ENCODE assay signal across 9 cellular contexts in the genomic region with DNA sequence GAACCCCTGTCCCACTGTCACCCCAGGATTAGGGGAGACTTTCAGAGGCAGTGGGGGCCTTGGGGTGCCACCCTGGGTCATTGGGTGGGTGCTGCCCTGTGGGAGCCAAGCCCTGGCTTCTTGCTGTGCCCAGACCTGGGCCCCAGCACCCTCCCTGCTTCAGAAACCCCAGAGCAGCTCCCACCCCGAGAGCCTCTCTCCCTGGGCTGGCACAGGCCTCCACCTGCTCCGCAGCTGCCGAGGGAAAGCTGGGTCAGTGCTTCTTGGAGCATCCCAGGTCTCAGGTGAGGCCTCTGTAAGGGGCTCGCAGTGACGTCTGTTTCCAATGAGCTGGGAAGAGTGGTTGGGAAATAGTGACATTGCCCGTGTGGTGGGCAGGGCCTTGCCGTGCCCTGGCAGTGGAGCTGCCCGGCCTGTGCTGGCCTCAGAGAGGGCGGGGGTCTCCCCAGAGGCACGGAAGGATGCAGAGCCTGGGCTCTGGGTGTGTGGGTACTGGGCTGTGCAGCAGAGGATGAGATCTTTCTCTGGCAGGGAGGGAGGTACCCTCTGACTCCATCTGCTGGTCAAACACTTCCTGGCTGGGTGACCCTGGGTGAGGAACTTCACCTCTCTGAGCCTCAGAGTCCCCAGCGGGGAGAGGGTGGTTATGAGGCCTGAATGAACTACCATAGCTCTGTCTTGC. TPM values are rescaled to one million over a fixed set of nuclear protein-coding genes. Genes with fewer than 3 reads are reported as not detected.
DNase-seq lines count a peak whose midpoint lies in the region; ATAC-seq and TF ChIP-seq lines count a peak whose summit lies in the region.
"Had no signal": no experiment of that assay in that cellular context is flagged by ENCODE, and none has a peak within 500 bp of the region (broad histone marks: within the 10 kb centered on the region; RNA-seq: fewer than 3 reads in every experiment).

No MANE protein-coding gene starts in this region.

- peak overlapping the region; percentile 50 for H3K27ac Mint-ChIP-seq in activated T-cell treated with anti-CD3 and anti-CD28 coated beads, Interleukin-2, amount 50 U/mL, for 24 hours
- no peak overlapping the region for H3K27ac Mint-ChIP-seq in activated T-cell treated with anti-CD3 and anti-CD28 coated beads, Interleukin-2, amount 50 U/mL, for 72 hours
- H3K27ac Mint-ChIP-seq: nephron had no signal

- peaks cover 48% of the 10 kb centered on the region for H3K36me3 Mint-ChIP-seq in activated T-cell treated with anti-CD3 and anti-CD28 coated beads, Interleukin-2, amount 50 U/mL, for 24 hours (ENCODE audit: low read depth)
- no peaks in the 10 kb centered on the region for H3K36me3 Mint-ChIP-seq in activated T-cell treated with anti-CD3 and anti-CD28 coated beads, Interleukin-2, amount 50 U/mL, for 72 hours (ENCODE audit: insufficient read depth in 2 of 2)

- DNase-seq in activated T-cell treated with anti-CD3 and anti-CD28 coated beads, Interleukin-2, amount 50 U/mL, for 24 hours = no peak
- DNase-seq in activated T-cell treated with anti-CD3 and anti-CD28 coated beads, Interleukin-2, amount 50 U/mL, for 72 hours = no peak
- DNase-seq in SHP77 (lab: John Stamatoyannopoulos, UW) (peak; percentile 34 to 45), foreskin keratinocyte (no peak), tibial artery (no peak), HK-2 (ENCODE audit: unreplicated experiment) (no peak), cerebellar nuclear complex (lab: John Stamatoyannopoulos, UW) (no peak)
- DNase-seq in stimulated activated CD8-positive, alpha-beta memory T cell treated with anti-CD3 and anti-CD28 coated beads, Interleukin-4, amount 100 ng/mL, for 48 hours = no peak

- intact Hi-C loops in tibial artery (cut with DNase I; ENCODE audit: low total_unique reads) = loop anchor here (5.0 kb wide), 2 partner anchors 43 to 113 kb away; no protein-coding TSS in a partner anchor

- ATAC-seq in activated T-cell treated with anti-CD3 and anti-CD28 coated beads, Interleukin-2, amount 50 U/mL, for 72 hours (replicated peaks in 1 of 2) = no peak
- ATAC-seq in foreskin keratinocyte = no peak

- H3K27me3 Mint-ChIP-seq in activated T-cell treated with anti-CD3 and anti-CD28 coated beads, Interleukin-2, amount 50 U/mL, for 24 hours = no peaks in the 10 kb centered on the region
- H3K27me3 Mint-ChIP-seq in activated T-cell treated with anti-CD3 and anti-CD28 coated beads, Interleukin-2, amount 50 U/mL, for 72 hours (ENCODE audit: low read depth) = no peaks in the 10 kb centered on the region

- no peak overlapping the region for H3K27ac ChIP-seq in foreskin keratinocyte
- peak overlapping the region; percentile 17 to 81 for H3K27ac ChIP-seq in tibial artery

- H3K4me1 Mint-ChIP-seq in activated T-cell treated with anti-CD3 and anti-CD28 coated beads, Interleukin-2, amount 50 U/mL, for 24 hours (ENCODE audit: low read depth) = peaks cover 11% of the 10 kb centered on the region
- peaks cover 11% of the 10 kb centered on the region for H3K4me1 Mint-ChIP-seq in activated T-cell treated with anti-CD3 and anti-CD28 coated beads, Interleukin-2, amount 50 U/mL, for 72 hours (ENCODE audit: low read depth)

- no peaks in the 10 kb centered on the region for H3K9me3 ChIP-seq in tibial artery

- H3K27me3 ChIP-seq in foreskin keratinocyte = no peaks in the 10 kb centered on the region
- no peaks in the 10 kb centered on the region for H3K27me3 ChIP-seq in tibial artery

- peaks cover 36 to 77% (median 62%) of the 10 kb centered on the region in 3 donors for H3K36me3 ChIP-seq in tibial artery

- no peak overlapping the region for H3K4me3 Mint-ChIP-seq in activated T-cell treated with anti-CD3 and anti-CD28 coated beads, Interleukin-2, amount 50 U/mL, for 24 hours
- no peak overlapping the region for H3K4me3 Mint-ChIP-seq in activated T-cell treated with anti-CD3 and anti-CD28 coated beads, Interleukin-2, amount 50 U/mL, for 72 hours
- H3K4me3 Mint-ChIP-seq: nephron had no signal

- TF ChIP-seq CTCF in foreskin keratinocyte (conservative IDR thresholded peaks at IDR 0.05) (peak; percentile 52), tibial artery (IDR thresholded peaks at IDR 0.05) (peak in 1 of 2 experiments; percentile 38)

- H3K9me3 Mint-ChIP-seq in activated T-cell treated with anti-CD3 and anti-CD28 coated beads, Interleukin-2, amount 50 U/mL, for 24 hours = no peaks in the 10 kb centered on the region
- no peaks in the 10 kb centered on the region for H3K9me3 Mint-ChIP-seq in activated T-cell treated with anti-CD3 and anti-CD28 coated beads, Interleukin-2, amount 50 U/mL, for 72 hours
- H3K9me3 Mint-ChIP-seq: nephron had no signal

- H3K4me1 ChIP-seq in foreskin keratinocyte (peaks cover 8% of the 10 kb centered on the region), tibial artery (peaks cover 5 to 32% (median 24%) of the 10 kb centered on the region in 4 donors)

- no peak overlapping the region for H3K4me3 ChIP-seq in tibial artery

RNA-seq across cellular contexts. Expression of a gene that starts 23.0 kb away (rescaled TPM):
- total RNA-seq in activated T-cell treated with anti-CD3 and anti-CD28 coated beads, Interleukin-2, amount 50 U/mL, for 72 hours = under 1 TPM; 0.19 to 0.30 TPM
- total RNA-seq in foreskin keratinocyte = 0.10 and 0.21 TPM in 2 replicates
- 0.10 and 0.13 TPM in 2 replicates for polyA plus RNA-seq in foreskin keratinocyte

RNA-seq across cellular contexts. Expression of a gene that starts 23.1 kb away (rescaled TPM):
- 10 to 100 TPM; 43.4 to 47.9 TPM for total RNA-seq in activated T-cell treated with anti-CD3 and anti-CD28 coated beads, Interleukin-2, amount 50 U/mL, for 72 hours
- total RNA-seq in foreskin keratinocyte = 80.0 and 101 TPM in 2 replicates
- 191 and 200 TPM in 2 replicates for polyA plus RNA-seq in foreskin keratinocyte

RNA-seq across cellular contexts. Expression of a gene that starts 24.3 kb away (rescaled TPM):
- total RNA-seq in activated T-cell treated with anti-CD3 and anti-CD28 coated beads, Interleukin-2, amount 50 U/mL, for 72 hours = 10 to 100 TPM; 21.3 to 21.6 TPM
- 112 and 123 TPM in 2 replicates for total RNA-seq in foreskin keratinocyte
- polyA plus RNA-seq in foreskin keratinocyte = 63.8 and 76.6 TPM in 2 replicates

RNA-seq across cellular contexts. Expression of a gene that starts 53.9 kb away (rescaled TPM):
- not detected for total RNA-seq in activated T-cell treated with anti-CD3 and anti-CD28 coated beads, Interleukin-2, amount 50 U/mL, for 72 hours
- total RNA-seq in foreskin keratinocyte = 0.14 TPM in 1 of 2 replicates, not detected in the other
- 0.03 TPM in 1 of 2 replicates, not detected in the other for polyA plus RNA-seq in foreskin keratinocyte

Comparison
In these comparisons a context has a peak if more than half of its experiments do, and no peak if none do; other contexts are left out.
1. DNase-seq: peak in SHP77 (2 of 2); none in activated T-cell treated with anti-CD3 and anti-CD28 coated beads, Interleukin-2, amount 50 U/mL, for 24 hours (single experiment), activated T-cell treated with anti-CD3 and anti-CD28 coated beads, Interleukin-2, amount 50 U/mL, for 72 hours (0 of 2), foreskin keratinocyte (0 of 2), tibial artery (0 of 2), HK-2 (single experiment), stimulated activated CD8-positive, alpha-beta memory T cell treated with anti-CD3 and anti-CD28 coated beads, Interleukin-4, amount 100 ng/mL, for 48 hours (single experiment) and cerebellar nuclear complex (0 of 2).